1 cellular context compared by ENCODE assay signal in the genomic region with DNA sequence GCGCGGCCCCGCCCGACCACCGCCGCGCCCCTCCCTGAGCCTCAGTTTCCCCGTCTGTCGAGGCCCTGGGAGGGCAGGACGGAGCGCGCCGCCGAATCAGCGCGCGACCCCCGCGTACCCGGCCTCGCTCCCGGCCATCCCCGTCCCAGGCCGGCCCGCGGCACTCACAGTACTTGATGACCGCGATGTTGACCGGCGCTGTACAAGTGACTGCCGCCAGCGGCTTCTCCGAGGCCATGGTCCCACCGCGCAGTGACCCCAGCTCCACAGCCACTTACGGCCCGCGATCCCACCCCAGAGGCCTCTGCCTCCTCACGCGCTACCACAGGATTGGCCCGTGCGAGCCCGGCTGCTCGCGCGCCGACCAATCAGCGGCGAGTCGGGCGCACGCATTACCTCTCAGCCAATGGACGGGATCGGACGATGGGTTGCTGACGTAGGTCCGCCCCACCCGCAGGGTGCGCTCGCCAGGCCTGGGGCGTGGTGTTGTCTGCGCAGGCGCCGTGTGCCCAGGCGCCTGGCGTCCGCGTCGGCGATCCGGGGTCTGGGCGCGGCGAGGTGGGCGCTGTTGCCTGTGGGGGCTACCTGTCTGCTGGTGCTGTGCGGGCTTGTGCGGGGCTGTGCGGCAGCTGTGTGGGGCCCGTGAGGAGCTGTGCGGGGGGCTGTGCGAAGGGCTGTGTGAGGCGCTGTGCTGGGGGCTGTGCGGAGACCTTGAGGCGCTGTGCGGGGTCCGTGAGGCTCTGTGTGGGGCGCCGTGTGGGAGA.
TF ChIP-seq lines count a peak whose summit lies in the region.

A gene with protein sequence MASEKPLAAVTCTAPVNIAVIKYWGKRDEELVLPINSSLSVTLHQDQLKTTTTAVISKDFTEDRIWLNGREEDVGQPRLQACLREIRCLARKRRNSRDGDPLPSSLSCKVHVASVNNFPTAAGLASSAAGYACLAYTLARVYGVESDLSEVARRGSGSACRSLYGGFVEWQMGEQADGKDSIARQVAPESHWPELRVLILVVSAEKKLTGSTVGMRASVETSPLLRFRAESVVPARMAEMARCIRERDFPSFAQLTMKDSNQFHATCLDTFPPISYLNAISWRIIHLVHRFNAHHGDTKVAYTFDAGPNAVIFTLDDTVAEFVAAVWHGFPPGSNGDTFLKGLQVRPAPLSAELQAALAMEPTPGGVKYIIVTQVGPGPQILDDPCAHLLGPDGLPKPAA (minus strand): TSS at position 249 of the 764 bp plus-strand sequence. CDS start 11 bp downstream, at position 238.

TF ChIP-seq in HEK293, 187 proteins besides CTCF, POLR2A, EP300 and RAD21 (continued from another document and continues in another):
- TF ChIP-seq, protein P1, sequence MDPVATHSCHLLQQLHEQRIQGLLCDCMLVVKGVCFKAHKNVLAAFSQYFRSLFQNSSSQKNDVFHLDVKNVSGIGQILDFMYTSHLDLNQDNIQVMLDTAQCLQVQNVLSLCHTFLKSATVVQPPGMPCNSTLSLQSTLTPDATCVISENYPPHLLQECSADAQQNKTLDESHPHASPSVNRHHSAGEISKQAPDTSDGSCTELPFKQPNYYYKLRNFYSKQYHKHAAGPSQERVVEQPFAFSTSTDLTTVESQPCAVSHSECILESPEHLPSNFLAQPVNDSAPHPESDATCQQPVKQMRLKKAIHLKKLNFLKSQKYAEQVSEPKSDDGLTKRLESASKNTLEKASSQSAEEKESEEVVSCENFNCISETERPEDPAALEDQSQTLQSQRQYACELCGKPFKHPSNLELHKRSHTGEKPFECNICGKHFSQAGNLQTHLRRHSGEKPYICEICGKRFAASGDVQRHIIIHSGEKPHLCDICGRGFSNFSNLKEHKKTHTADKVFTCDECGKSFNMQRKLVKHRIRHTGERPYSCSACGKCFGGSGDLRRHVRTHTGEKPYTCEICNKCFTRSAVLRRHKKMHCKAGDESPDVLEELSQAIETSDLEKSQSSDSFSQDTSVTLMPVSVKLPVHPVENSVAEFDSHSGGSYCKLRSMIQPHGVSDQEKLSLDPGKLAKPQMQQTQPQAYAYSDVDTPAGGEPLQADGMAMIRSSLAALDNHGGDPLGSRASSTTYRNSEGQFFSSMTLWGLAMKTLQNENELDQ (tag by site-specific recombination; IDR thresholded peaks at IDR 0.05; ENCODE audit: low read depth), result no peak
- TF ChIP-seq, protein P2, sequence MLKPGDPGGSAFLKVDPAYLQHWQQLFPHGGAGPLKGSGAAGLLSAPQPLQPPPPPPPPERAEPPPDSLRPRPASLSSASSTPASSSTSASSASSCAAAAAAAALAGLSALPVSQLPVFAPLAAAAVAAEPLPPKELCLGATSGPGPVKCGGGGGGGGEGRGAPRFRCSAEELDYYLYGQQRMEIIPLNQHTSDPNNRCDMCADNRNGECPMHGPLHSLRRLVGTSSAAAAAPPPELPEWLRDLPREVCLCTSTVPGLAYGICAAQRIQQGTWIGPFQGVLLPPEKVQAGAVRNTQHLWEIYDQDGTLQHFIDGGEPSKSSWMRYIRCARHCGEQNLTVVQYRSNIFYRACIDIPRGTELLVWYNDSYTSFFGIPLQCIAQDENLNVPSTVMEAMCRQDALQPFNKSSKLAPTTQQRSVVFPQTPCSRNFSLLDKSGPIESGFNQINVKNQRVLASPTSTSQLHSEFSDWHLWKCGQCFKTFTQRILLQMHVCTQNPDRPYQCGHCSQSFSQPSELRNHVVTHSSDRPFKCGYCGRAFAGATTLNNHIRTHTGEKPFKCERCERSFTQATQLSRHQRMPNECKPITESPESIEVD (tag by site-specific recombination; IDR thresholded peaks at IDR 0.05), result no peak
- TF ChIP-seq, protein P3, sequence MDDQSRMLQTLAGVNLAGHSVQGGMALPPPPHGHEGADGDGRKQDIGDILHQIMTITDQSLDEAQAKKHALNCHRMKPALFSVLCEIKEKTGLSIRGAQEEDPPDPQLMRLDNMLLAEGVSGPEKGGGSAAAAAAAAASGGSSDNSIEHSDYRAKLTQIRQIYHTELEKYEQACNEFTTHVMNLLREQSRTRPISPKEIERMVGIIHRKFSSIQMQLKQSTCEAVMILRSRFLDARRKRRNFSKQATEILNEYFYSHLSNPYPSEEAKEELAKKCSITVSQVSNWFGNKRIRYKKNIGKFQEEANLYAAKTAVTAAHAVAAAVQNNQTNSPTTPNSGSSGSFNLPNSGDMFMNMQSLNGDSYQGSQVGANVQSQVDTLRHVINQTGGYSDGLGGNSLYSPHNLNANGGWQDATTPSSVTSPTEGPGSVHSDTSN (CRISPR knock-in tag; IDR thresholded peaks at IDR 0.05), result 0 out of 2 replicates have a peak, but pooled peaks have one; percentile 29
- TF ChIP-seq KLF9 (tag by site-specific recombination; IDR thresholded peaks at IDR 0.05; ENCODE audit: low read depth) (peak; percentile 35; the same call in 1 of the 2 replicates), RBAK (tag by site-specific recombination; IDR thresholded peaks at IDR 0.05) (no peak), ZNF184 (tag by site-specific recombination; IDR thresholded peaks at IDR 0.05) (no peak), ZSCAN30 (tag by site-specific recombination; IDR thresholded peaks at IDR 0.05) (peak; percentile 74; the same call in 1 of the 2 replicates), ZNF426 (tag by site-specific recombination; IDR thresholded peaks at IDR 0.05) (no peak), ZNF133 (tag by site-specific recombination; IDR thresholded peaks at IDR 0.05) (no peak), REPIN1 (tag by site-specific recombination; IDR thresholded peaks at IDR 0.05; ENCODE audit: low read depth) (no peak), ZNF776 (tag by site-specific recombination; IDR thresholded peaks at IDR 0.05; ENCODE audit: borderline replicate concordance) (no peak), ZNF366 (tag by site-specific recombination; conservative IDR thresholded peaks at IDR 0.05) (no peak), ZXDB (tag by site-specific recombination; IDR thresholded peaks at IDR 0.05) (peak; percentile 77; the same call in 1 of the 2 replicates), ZFP37 (tag by site-specific recombination; IDR thresholded peaks at IDR 0.05) (no peak), ZNF335 (tag by site-specific recombination; conservative IDR thresholded peaks at IDR 0.05) (peak; percentile 90), ZFP3 (tag by site-specific recombination; IDR thresholded peaks at IDR 0.05; ENCODE audit: low read depth) (no peak), ZNF768 (tag by site-specific recombination; IDR thresholded peaks at IDR 0.05) (no peak), ZNF121 (tag by site-specific recombination; IDR thresholded peaks at IDR 0.05) (no peak), ZNF221 (tag by site-specific recombination; IDR thresholded peaks at IDR 0.05; ENCODE audit: borderline replicate concordance) (no peak), ZNF654 (tag by site-specific recombination; IDR thresholded peaks at IDR 0.05; ENCODE audit: low read depth) (no peak), ZNF514 (tag by site-specific recombination; IDR thresholded peaks at IDR 0.05) (no peak), SP7 (tag by site-specific recombination; IDR thresholded peaks at IDR 0.05) (peak; percentile 50), ZNF23 (tag by site-specific recombination; IDR thresholded peaks at IDR 0.05; ENCODE audit: borderline replicate concordance) (no peak), ZNF555 (tag by site-specific recombination; conservative IDR thresholded peaks at IDR 0.05) (no peak), GLIS2 (tag by site-specific recombination; IDR thresholded peaks at IDR 0.05) (peak; percentile 91), ZNF404 (tag by site-specific recombination; IDR thresholded peaks at IDR 0.05) (no peak), ZNF549 (tag by site-specific recombination; IDR thresholded peaks at IDR 0.05) (no peak), ZFP69B (tag by site-specific recombination; IDR thresholded peaks at IDR 0.05) (no peak), YY1 (tag by site-specific recombination; IDR thresholded peaks at IDR 0.05) (0 out of 2 replicates have a peak, but pooled peaks have one; percentile 46), ZNF701 (tag by site-specific recombination; IDR thresholded peaks at IDR 0.05) (no peak), ZNF571 (tag by site-specific recombination; IDR thresholded peaks at IDR 0.05) (no peak), ZNF311 (tag by site-specific recombination; IDR thresholded peaks at IDR 0.05; ENCODE audit: borderline replicate concordance) (no peak), ZSCAN16 (tag by site-specific recombination; IDR thresholded peaks at IDR 0.05) (peak; percentile 23; the same call in 1 of the 2 replicates), ZBTB8A (tag by site-specific recombination; IDR thresholded peaks at IDR 0.05) (peak; percentile 95), SCRT2 (tag by site-specific recombination; IDR thresholded peaks at IDR 0.05) (peak; percentile 18; the same call in 1 of the 2 replicates), ZNF529 (tag by site-specific recombination; IDR thresholded peaks at IDR 0.05; ENCODE audit: insufficient replicate concordance) (no peak), ZNF510 (tag by site-specific recombination; IDR thresholded peaks at IDR 0.05; ENCODE audit: insufficient replicate concordance) (no peak), ZNF830 (tag by site-specific recombination; IDR thresholded peaks at IDR 0.05; ENCODE audit: low read depth) (no peak), ZNF596 (tag by site-specific recombination; IDR thresholded peaks at IDR 0.05) (no peak), HOXA7 (CRISPR knock-in tag; IDR thresholded peaks at IDR 0.05; ENCODE audit: borderline replicate concordance) (no peak), ZBTB1 (tag by site-specific recombination; IDR thresholded peaks at IDR 0.05) (no peak), ZBTB7A (tag by site-specific recombination; IDR thresholded peaks at IDR 0.05; ENCODE audit: low read depth) (peak; percentile 72; the same call in 1 of the 2 replicates), MEIS1 (CRISPR knock-in tag; IDR thresholded peaks at IDR 0.05; ENCODE audit: borderline replicate concordance) (no peak), TCF7L2 (IDR thresholded peaks at IDR 0.05; ENCODE audit: borderline replicate concordance, low read depth, low read length) (no peak), ZNF140 (tag by site-specific recombination; IDR thresholded peaks at IDR 0.05) (no peak), MYNN (tag by site-specific recombination; IDR thresholded peaks at IDR 0.05; ENCODE audit: borderline replicate concordance) (no peak), ZNF391 (tag by site-specific recombination; IDR thresholded peaks at IDR 0.05; ENCODE audit: borderline replicate concordance, low read depth) (no peak; the same call in 1 of the 2 replicates)
- TF ChIP-seq, protein P4, sequence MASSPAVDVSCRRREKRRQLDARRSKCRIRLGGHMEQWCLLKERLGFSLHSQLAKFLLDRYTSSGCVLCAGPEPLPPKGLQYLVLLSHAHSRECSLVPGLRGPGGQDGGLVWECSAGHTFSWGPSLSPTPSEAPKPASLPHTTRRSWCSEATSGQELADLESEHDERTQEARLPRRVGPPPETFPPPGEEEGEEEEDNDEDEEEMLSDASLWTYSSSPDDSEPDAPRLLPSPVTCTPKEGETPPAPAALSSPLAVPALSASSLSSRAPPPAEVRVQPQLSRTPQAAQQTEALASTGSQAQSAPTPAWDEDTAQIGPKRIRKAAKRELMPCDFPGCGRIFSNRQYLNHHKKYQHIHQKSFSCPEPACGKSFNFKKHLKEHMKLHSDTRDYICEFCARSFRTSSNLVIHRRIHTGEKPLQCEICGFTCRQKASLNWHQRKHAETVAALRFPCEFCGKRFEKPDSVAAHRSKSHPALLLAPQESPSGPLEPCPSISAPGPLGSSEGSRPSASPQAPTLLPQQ (tag by site-specific recombination; IDR thresholded peaks at IDR 0.05), result peak; percentile 86; the same call in 1 of the 2 replicates
- TF ChIP-seq, protein P5, sequence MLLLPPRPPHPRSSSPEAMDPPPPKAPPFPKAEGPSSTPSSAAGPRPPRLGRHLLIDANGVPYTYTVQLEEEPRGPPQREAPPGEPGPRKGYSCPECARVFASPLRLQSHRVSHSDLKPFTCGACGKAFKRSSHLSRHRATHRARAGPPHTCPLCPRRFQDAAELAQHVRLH (tag by site-specific recombination; IDR thresholded peaks at IDR 0.05), result peak; percentile 87; the same call in 1 of the 2 replicates
- TF ChIP-seq, protein P6, sequence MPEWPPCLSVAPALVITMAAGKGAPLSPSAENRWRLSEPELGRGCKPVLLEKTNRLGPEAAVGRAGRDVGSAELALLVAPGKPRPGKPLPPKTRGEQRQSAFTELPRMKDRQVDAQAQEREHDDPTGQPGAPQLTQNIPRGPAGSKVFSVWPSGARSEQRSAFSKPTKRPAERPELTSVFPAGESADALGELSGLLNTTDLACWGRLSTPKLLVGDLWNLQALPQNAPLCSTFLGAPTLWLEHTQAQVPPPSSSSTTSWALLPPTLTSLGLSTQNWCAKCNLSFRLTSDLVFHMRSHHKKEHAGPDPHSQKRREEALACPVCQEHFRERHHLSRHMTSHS (tag by site-specific recombination; IDR thresholded peaks at IDR 0.05), result no peak
- TF ChIP-seq, protein P7, sequence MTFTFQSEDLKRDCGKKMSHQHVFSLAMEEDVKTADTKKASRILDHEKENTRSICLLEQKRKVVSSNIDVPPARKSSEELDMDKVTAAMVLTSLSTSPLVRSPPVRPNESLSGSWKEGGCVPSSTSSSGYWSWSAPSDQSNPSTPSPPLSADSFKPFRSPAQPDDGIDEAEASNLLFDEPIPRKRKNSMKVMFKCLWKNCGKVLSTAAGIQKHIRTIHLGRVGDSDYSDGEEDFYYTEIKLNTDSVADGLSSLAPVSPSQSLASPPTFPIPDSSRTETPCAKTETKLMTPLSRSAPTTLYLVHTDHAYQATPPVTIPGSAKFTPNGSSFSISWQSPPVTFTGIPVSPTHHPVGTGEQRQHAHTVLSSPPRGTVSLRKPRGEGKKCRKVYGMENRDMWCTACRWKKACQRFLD (tag by site-specific recombination; IDR thresholded peaks at IDR 0.05), result no peak
- TF ChIP-seq, protein P8, sequence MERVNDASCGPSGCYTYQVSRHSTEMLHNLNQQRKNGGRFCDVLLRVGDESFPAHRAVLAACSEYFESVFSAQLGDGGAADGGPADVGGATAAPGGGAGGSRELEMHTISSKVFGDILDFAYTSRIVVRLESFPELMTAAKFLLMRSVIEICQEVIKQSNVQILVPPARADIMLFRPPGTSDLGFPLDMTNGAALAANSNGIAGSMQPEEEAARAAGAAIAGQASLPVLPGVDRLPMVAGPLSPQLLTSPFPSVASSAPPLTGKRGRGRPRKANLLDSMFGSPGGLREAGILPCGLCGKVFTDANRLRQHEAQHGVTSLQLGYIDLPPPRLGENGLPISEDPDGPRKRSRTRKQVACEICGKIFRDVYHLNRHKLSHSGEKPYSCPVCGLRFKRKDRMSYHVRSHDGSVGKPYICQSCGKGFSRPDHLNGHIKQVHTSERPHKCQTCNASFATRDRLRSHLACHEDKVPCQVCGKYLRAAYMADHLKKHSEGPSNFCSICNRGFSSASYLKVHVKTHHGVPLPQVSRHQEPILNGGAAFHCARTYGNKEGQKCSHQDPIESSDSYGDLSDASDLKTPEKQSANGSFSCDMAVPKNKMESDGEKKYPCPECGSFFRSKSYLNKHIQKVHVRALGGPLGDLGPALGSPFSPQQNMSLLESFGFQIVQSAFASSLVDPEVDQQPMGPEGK (tag by site-specific recombination; IDR thresholded peaks at IDR 0.05), result peak; percentile 87
- TF ChIP-seq, protein P9, sequence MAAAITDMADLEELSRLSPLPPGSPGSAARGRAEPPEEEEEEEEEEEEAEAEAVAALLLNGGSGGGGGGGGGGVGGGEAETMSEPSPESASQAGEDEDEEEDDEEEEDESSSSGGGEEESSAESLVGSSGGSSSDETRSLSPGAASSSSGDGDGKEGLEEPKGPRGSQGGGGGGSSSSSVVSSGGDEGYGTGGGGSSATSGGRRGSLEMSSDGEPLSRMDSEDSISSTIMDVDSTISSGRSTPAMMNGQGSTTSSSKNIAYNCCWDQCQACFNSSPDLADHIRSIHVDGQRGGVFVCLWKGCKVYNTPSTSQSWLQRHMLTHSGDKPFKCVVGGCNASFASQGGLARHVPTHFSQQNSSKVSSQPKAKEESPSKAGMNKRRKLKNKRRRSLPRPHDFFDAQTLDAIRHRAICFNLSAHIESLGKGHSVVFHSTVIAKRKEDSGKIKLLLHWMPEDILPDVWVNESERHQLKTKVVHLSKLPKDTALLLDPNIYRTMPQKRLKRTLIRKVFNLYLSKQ (tag by site-specific recombination; IDR thresholded peaks at IDR 0.05; ENCODE audit: borderline replicate concordance), result no peak
